In the genomic region with DNA sequence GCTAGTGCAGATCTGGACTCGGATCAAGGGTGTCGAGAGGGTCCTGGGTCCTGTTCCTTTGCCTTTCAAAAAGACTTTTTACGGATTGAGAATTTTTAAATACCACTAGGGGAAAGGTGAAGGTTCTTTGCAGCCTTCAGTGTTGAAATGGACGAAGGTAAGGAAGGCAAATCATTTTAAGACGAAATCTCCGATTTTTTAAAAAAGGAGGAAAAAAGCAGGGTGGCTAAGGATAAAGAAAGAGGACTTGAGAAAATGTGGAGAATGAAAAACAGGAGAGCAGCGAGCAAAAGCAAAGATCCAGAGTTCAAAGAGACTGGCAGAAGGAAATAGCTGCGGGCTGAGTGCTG, we compare ENCODE assay signal across 7 cellular contexts. TPM values are rescaled to one million over a fixed set of nuclear protein-coding genes. Genes with fewer than 3 reads are reported as not detected.
DNase-seq lines count a peak whose midpoint lies in the region; FAIRE-seq and TF ChIP-seq lines count a peak whose summit lies in the region.

No MANE protein-coding gene starts in this region.

- peak overlapping the region; percentile 99 for H3K4me2 ChIP-seq in astrocyte (ENCODE audit: low read length)
- H3K4me2 ChIP-seq in keratinocyte (ENCODE audit: control insufficient read depth, extremely low read depth, insufficient read depth, low read depth, low read length) = peak overlapping the region; percentile 86

- H3K79me2 ChIP-seq in astrocyte (ENCODE audit: insufficient read depth, low read length) (peaks cover 85% of the 10 kb centered on the region), keratinocyte (ENCODE audit: control insufficient read depth, insufficient read depth, low read length) (no peaks in the 10 kb centered on the region)

- no peaks in the 10 kb centered on the region for H3K27me3 ChIP-seq in astrocyte (ENCODE audit: insufficient read depth, low read length)
- peaks cover 42% of the 10 kb centered on the region for H3K27me3 ChIP-seq in keratinocyte (ENCODE audit: control insufficient read depth, extremely low read depth, insufficient read depth, low read length)
- peaks cover 0 to 61% (median 42%) of the 10 kb centered on the region in 7 donors for H3K27me3 ChIP-seq in spleen (replicated peaks in 1 of 7)

- H3K4me1 ChIP-seq in astrocyte (ENCODE audit: insufficient read depth, low read length) (peaks cover 20% of the 10 kb centered on the region), keratinocyte (ENCODE audit: control insufficient read depth, extremely low read depth, insufficient read depth, low read length) (peaks cover 11% of the 10 kb centered on the region), spleen (peaks cover 0 to 30% (median 19%) of the 10 kb centered on the region in 6 donors)

- H4K20me1 ChIP-seq in astrocyte (ENCODE audit: insufficient read depth, low read length) (peaks cover 11% of the 10 kb centered on the region), keratinocyte (ENCODE audit: control insufficient read depth, extremely low read depth, insufficient read depth, low read length) (peaks cover 2% of the 10 kb centered on the region)

- H3K4me3 ChIP-seq in astrocyte (ENCODE audit: insufficient read depth, low read depth, low read length) (peak overlapping the region; percentile 76), keratinocyte (ENCODE audit: control insufficient read depth in 2 of 3, extremely low read depth in 1 of 3, insufficient read depth in 2 of 3, low read depth in 1 of 3, low read length in 3 of 3) (peak overlapping the region; percentile 28 to 62 (median 61)), spleen (peak overlapping the region in 7 of 8 donors; percentile 4 to 59 (median 30))

- TF ChIP-seq POLR2A in spleen (IDR thresholded peaks at IDR 0.05) = no peak

- no peaks in the 10 kb centered on the region for H3K9me3 ChIP-seq in astrocyte (ENCODE audit: insufficient read depth, low read depth, low read length)
- no peaks in the 10 kb centered on the region for H3K9me3 ChIP-seq in keratinocyte (ENCODE audit: control insufficient read depth, low read depth, low read length)
- H3K9me3 ChIP-seq in spleen = no peaks in the 10 kb centered on the region

- peak overlapping the region; percentile 90 for H3K4me3 Mint-ChIP-seq in astrocyte (ENCODE audit: unreplicated experiment)

- DNase-seq in HS-5 (ENCODE audit: low read depth) (peak; percentile 15), astrocyte (ENCODE audit: low read depth) (no peak), keratinocyte (ENCODE audit: low read depth, low spot score) (no peak), spleen (no peak), SW480 (ENCODE audit: low spot score) (no peak)
- no peak for DNase-seq in activated effector memory CD4-positive, alpha-beta T cell treated with anti-CD3 and anti-CD28 coated beads, Interleukin-2, amount 50 U/mL, for 16 hours
- no peak for DNase-seq in stimulated activated CD4-positive, alpha-beta T cell treated with anti-CD3 and anti-CD28 coated beads, Interleukin-15, amount 100 ng/mL, for 24 hours

- H3K27ac Mint-ChIP-seq in astrocyte (ENCODE audit: unreplicated experiment) = peak overlapping the region; percentile 56

- intact Hi-C loops in spleen (cut with DNase I; ENCODE audit: low total_unique reads) = no loop called here

- H3K9ac ChIP-seq in astrocyte (ENCODE audit: low read length) = peak overlapping the region; percentile 97
- no peak overlapping the region for H3K9ac ChIP-seq in keratinocyte (ENCODE audit: control insufficient read depth, extremely low read depth, insufficient read depth, low read length)

- no peaks in the 10 kb centered on the region for H3K9me3 Mint-ChIP-seq in astrocyte (ENCODE audit: unreplicated experiment)

- H3K27ac ChIP-seq in astrocyte (ENCODE audit: low read depth, low read length) = peak overlapping the region; percentile 92
- H3K27ac ChIP-seq in keratinocyte (ENCODE audit: control insufficient read depth, insufficient read depth, low read length) = no peak overlapping the region
- H3K27ac ChIP-seq in spleen = peak overlapping the region in 2 of 8 donors; percentile 16 to 18

- 0 to 6% (median 3%) methylated on average over 8 of the region's 8 CpGs for WGBS in spleen, 5 donors

- peaks cover 28% of the 10 kb centered on the region for H3K27me3 Mint-ChIP-seq in astrocyte (ENCODE audit: low read depth, unreplicated experiment)

- H3K36me3 Mint-ChIP-seq in astrocyte (ENCODE audit: low read depth, unreplicated experiment) = no peaks in the 10 kb centered on the region

- TF ChIP-seq CTCF in astrocyte (IDR thresholded peaks at IDR 0.05; ENCODE audit: insufficient read depth, low read depth, low read length) (peak; percentile 1), keratinocyte (optimal IDR thresholded peaks at IDR 0.05 in 1 of 3, IDR thresholded peaks at IDR 0.05 in 1 of 3, conservative IDR thresholded peaks at IDR 0.05 in 1 of 3; ENCODE audit: extremely low read depth in 1 of 3, insufficient read depth in 2 of 3, low read length in 3 of 3) (peak in 1 of 3 experiments; percentile 6), spleen (IDR thresholded peaks at IDR 0.05 in 8 of 11, conservative IDR thresholded peaks at IDR 0.05 in 3 of 11) (no peak)

- FAIRE-seq in astrocyte (lab: Jason Lieb, UNC) = no peak
- FAIRE-seq in keratinocyte (lab: Jason Lieb, UNC) = no peak

- H2AFZ ChIP-seq in astrocyte (ENCODE audit: low read depth, low read length) (peak overlapping the region; percentile 84), keratinocyte (ENCODE audit: control insufficient read depth, low read length) (peak overlapping the region; percentile 84)

- H3K4me1 Mint-ChIP-seq in astrocyte (ENCODE audit: low read depth, unreplicated experiment) = peaks cover 4% of the 10 kb centered on the region

- dilution Hi-C loops in keratinocyte (cut with MboI; ENCODE audit: extremely low pct_ligation_motif_present, low sequenced_read_pairs) = no loop called here

- H3K36me3 ChIP-seq in astrocyte (ENCODE audit: insufficient read depth, low read length) (no peaks in the 10 kb centered on the region), keratinocyte (ENCODE audit: control insufficient read depth in 2 of 2, extremely low read depth in 1 of 2, insufficient read depth in 2 of 2, low read length in 2 of 2) (no peaks in the 10 kb centered on the region), spleen (no peaks in the 10 kb centered on the region)

- H3K9me1 ChIP-seq in keratinocyte (ENCODE audit: control insufficient read depth, extremely low read depth, insufficient read depth, low read length) = no peaks in the 10 kb centered on the region

RNA-seq across cellular contexts. Expression of gene EPHA5, which starts 0.3 kb away (rescaled TPM):
- 1.2 and 1.3 TPM in 2 replicates for total RNA-seq in astrocyte
- not detected in 3 replicates for polyA plus RNA-seq in keratinocyte
- polyA plus RNA-seq in keratinocyte (2011; ENCODE audit: low read depth) = not detected
- not detected in 2 replicates for polyA plus RNA-seq in keratinocyte (2011; cell fraction: cytosol; rRNA removed)
- not detected in 2 replicates for polyA plus RNA-seq in keratinocyte (2011; cell fraction: nucleus; rRNA removed)
- polyA plus RNA-seq in keratinocyte (2012; ENCODE audit: low replicate concordance) = not detected in 2 replicates
- not detected in 3 replicates for polyA minus RNA-seq in keratinocyte
- not detected for polyA minus RNA-seq in keratinocyte (2011; cell fraction: cytosol; rRNA and poly(A)+ RNA removed)
- polyA minus RNA-seq in keratinocyte (2011; cell fraction: nucleus; rRNA and poly(A)+ RNA removed) = not detected in 2 replicates
- under 1 TPM; 0.17 to 0.93 (median 0.52) TPM for total RNA-seq in spleen
- polyA plus RNA-seq in spleen = under 1 TPM; 0.02 to 0.10 (median 0.09) TPM
